In the genomic region with DNA sequence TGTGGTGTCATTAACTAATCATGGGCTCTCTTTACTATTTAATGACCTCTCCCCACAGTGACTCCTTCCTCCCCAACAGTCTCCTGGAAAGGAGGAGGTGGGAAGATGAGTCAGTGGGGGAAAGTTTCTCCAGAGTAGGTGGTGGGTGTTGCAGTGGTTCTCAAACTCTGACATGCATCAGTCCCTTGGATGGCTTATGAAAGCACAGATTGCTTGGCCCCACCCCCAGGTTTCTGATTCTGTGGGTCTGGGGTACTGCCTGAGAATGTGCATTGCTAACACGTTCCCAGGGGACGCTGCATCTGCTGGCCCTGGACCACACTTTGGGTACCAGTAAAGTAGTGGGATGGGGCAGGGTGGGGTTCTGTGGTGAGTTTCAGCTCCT, we compare ENCODE assay signal across 9 cellular contexts. TPM values are rescaled to one million over a fixed set of nuclear protein-coding genes. Genes with fewer than 3 reads are reported as not detected.
A peak's percentile ranks its signal among the peaks of the same experiment; 100 is the strongest.
DNase-seq lines count a peak whose midpoint lies in the region; ATAC-seq and TF ChIP-seq lines count a peak whose summit lies in the region.
"Had no signal": no experiment of that assay in that cellular context is flagged by ENCODE, and none has a peak within 500 bp of the region (broad histone marks: within the 10 kb centered on the region; RNA-seq: fewer than 3 reads in every experiment).

No MANE protein-coding gene starts in this region.

- 70% methylated on average over 2 of the region's 2 CpGs for WGBS in thymus

- H3K27ac ChIP-seq in foreskin keratinocyte (peak overlapping the region; percentile 95), thymus (ENCODE audit: low read depth) (peak overlapping the region; percentile 75)

- H3K4me3 ChIP-seq in thymus (ENCODE audit: low read length) = no peak overlapping the region

- H3K9me3 ChIP-seq in thymus (ENCODE audit: control insufficient read depth) = no peaks in the 10 kb centered on the region

- H3K27me3 ChIP-seq in foreskin keratinocyte (no peaks in the 10 kb centered on the region), thymus (ENCODE audit: control insufficient read depth, insufficient read depth) (no peaks in the 10 kb centered on the region)

- H3K4me1 ChIP-seq in foreskin keratinocyte (peaks cover 51% of the 10 kb centered on the region), thymus (ENCODE audit: control insufficient read depth, insufficient read depth, low read length) (peaks cover 71% of the 10 kb centered on the region)

- peak; percentile 47 to 48 for DNase-seq in activated CD4-positive, alpha-beta T cell treated with anti-CD3 and anti-CD28 coated beads for 24 hours (ENCODE audit: low read depth in 2 of 2)
- no peak for DNase-seq in activated CD4-positive, alpha-beta T cell treated with anti-CD3 and anti-CD28 coated beads, Interleukin-2, amount 50 U/mL, for 1 hour
- peak; percentile 73 to 80 for DNase-seq in activated CD4-positive, alpha-beta T cell treated with anti-CD3 and anti-CD28 coated beads, Interleukin-2, amount 50 U/mL, for 48 hours
- DNase-seq in foreskin keratinocyte = peak; percentile 58 to 69
- no peak for DNase-seq in NCI-H146 treated with DMSO at 0.1 percent for 48 hours (lab: John Stamatoyannopoulos, UW; ENCODE audit: unreplicated experiment)
- DNase-seq in GF-D8 (lab: John Stamatoyannopoulos, UW) = no peak

- ATAC-seq in foreskin keratinocyte (peak; percentile 63), HG02981 (IDR thresholded peaks at IDR 0.05; ENCODE audit: unreplicated experiment) (no peak)
- ATAC-seq: Panc1 had no signal

- H3K36me3 ChIP-seq in thymus (ENCODE audit: control insufficient read depth, insufficient read depth) = peaks cover 7% of the 10 kb centered on the region

- TF ChIP-seq CTCF in foreskin keratinocyte (conservative IDR thresholded peaks at IDR 0.05) = no peak

RNA-seq across cellular contexts. Expression of a gene that starts 9.8 kb away (rescaled TPM):
- 91.8 and 97.5 TPM in 2 replicates for total RNA-seq in foreskin keratinocyte
- 207 and 211 TPM in 2 replicates for polyA plus RNA-seq in foreskin keratinocyte
- polyA plus RNA-seq in thymus = 34.9 TPM

Comparison
In these comparisons a context has a peak if more than half of its experiments do, and no peak if none do; other contexts are left out.
1. DNase-seq: peak in activated CD4-positive, alpha-beta T cell treated with anti-CD3 and anti-CD28 coated beads for 24 hours (2 of 2), activated CD4-positive, alpha-beta T cell treated with anti-CD3 and anti-CD28 coated beads, Interleukin-2, amount 50 U/mL, for 48 hours (2 of 2) and foreskin keratinocyte (2 of 2); none in activated CD4-positive, alpha-beta T cell treated with anti-CD3 and anti-CD28 coated beads, Interleukin-2, amount 50 U/mL, for 1 hour (single experiment), NCI-H146 treated with DMSO at 0.1 percent for 48 hours (single experiment) and GF-D8 (single experiment).